8 cellular contexts compared by ENCODE assay signal in the genomic region with DNA sequence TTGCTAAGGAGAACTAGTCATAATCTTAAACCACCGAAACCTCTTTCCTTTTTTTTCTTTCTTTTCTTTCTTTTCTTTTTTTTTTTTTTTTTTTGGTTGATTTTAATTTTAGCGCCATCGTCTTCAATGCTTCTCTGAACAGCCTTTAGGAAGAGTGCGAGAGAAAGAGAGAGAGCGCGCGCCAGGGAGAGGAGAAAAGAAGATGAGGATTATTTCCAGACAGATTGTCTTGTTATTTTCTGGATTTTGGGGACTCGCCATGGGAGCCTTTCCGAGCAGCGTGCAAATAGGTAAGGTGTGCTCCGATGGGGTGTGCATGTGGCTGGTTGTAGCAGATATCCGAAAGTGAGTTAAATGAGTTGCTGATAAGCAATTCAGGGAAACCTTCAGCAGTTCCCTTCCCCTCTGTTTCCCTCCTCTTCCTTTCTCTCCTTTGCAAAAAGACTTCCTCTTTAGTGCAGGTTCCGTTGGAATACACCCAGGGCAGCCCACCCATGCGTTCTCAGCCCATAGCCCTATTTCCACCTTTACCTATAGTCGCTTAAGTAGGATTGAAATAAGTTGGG. TPM values are rescaled to one million over a fixed set of nuclear protein-coding genes. Genes with fewer than 3 reads are reported as not detected.
DNase-seq lines count a peak whose midpoint lies in the region; ATAC-seq, FAIRE-seq and TF ChIP-seq lines count a peak whose summit lies in the region.

No MANE protein-coding gene starts in this region.

- no peaks in the 10 kb centered on the region for H4K20me1 ChIP-seq in GM23248 (ENCODE audit: insufficient read depth)

- H3K36me3 Mint-ChIP-seq in T-cell (no peaks in the 10 kb centered on the region), progenitor cell of endocrine pancreas (ENCODE audit: insufficient read depth) (no peaks in the 10 kb centered on the region)

- no peak for TF ChIP-seq CTCF in fibroblast of villous mesenchyme (IDR thresholded peaks at IDR 0.05; ENCODE audit: insufficient read depth, low read depth, low read length)
- no peak for TF ChIP-seq CTCF in progenitor cell of endocrine pancreas (IDR thresholded peaks at IDR 0.05; ENCODE audit: unreplicated experiment)

- no peaks in the 10 kb centered on the region for H3K79me2 ChIP-seq in GM23248 (ENCODE audit: insufficient read depth)

- H3K27ac ChIP-seq in GM23248 = no peak overlapping the region

- H3K4me3 ChIP-seq in GM23248 (peak overlapping the region; percentile 60), fibroblast of villous mesenchyme (ENCODE audit: low read depth, low read length) (peak overlapping the region; percentile 49)

- no peaks in the 10 kb centered on the region for H3K9me3 ChIP-seq in GM23248 (ENCODE audit: low read depth)

- no peaks in the 10 kb centered on the region for H3K9me2 ChIP-seq in GM23248 (ENCODE audit: insufficient read depth)

- peaks cover 5% of the 10 kb centered on the region; the same call in 1 of the 2 replicates for H3K4me1 ChIP-seq in GM23248 (ENCODE audit: insufficient read depth)

- H3K36me3 ChIP-seq in GM23248 (ENCODE audit: low read depth) = no peaks in the 10 kb centered on the region

- H3K4me3 Mint-ChIP-seq in T-cell = peak overlapping the region in 2 of 3 donors; percentile 55
- H3K4me3 Mint-ChIP-seq in progenitor cell of endocrine pancreas (ENCODE audit: low read depth) = peak overlapping the region; percentile 73

- H3K4me2 ChIP-seq in GM23248 (ENCODE audit: unreplicated experiment) = peak overlapping the region; percentile 65

- H3F3A ChIP-seq in GM23248 (ENCODE audit: insufficient read depth) = no peaks in the 10 kb centered on the region

- H3K9me3 Mint-ChIP-seq in T-cell (peaks cover 0 to 2% (median 0%) of the 10 kb centered on the region in 3 donors), progenitor cell of endocrine pancreas (ENCODE audit: low read depth) (no peaks in the 10 kb centered on the region)

- CTCF ChIA-PET in T-cell (lab: Charles Lee) = no interaction called here

- POLR2A ChIA-PET in T-cell (lab: Charles Lee) = no interaction called here

- DNase-seq in GM23248 = no peak
- no peak for DNase-seq in T-cell
- no peak for DNase-seq in fibroblast of villous mesenchyme (ENCODE audit: low read depth)
- DNase-seq in progenitor cell of endocrine pancreas (ENCODE audit: low spot score, unreplicated experiment) = no peak
- DNase-seq in effector CD8-positive, alpha-beta T cell (lab: John Stamatoyannopoulos, UW) = no peak
- no peak for DNase-seq in RCC 7860 (ENCODE audit: low spot score)

- H3K27me3 ChIP-seq in GM23248 (replicated peaks; ENCODE audit: insufficient read depth) = peaks cover 56% of the 10 kb centered on the region

- 4 to 5% methylated on average over 15 of the region's 15 CpGs for WGBS in GM23248 (ENCODE audit: low coverage in 1 of 2, low lambda C conversion rate in 2 of 2, missing lambda C conversion rate in 2 of 2), 2 experiments

- no peak for ATAC-seq in T-cell (replicated peaks in 1 of 4)
- no peak for ATAC-seq in esophagus mucosa
- ATAC-seq in HG02798 (IDR thresholded peaks at IDR 0.05; ENCODE audit: poor library complexity, unreplicated experiment) = no peak

- H3K27ac Mint-ChIP-seq in T-cell = no peak overlapping the region
- no peak overlapping the region for H3K27ac Mint-ChIP-seq in progenitor cell of endocrine pancreas

- peak overlapping the region; percentile 77 for H2AFZ ChIP-seq in GM23248

- H3K27me3 Mint-ChIP-seq in T-cell (peaks cover 40 to 43% of the 10 kb centered on the region in 2 donors), progenitor cell of endocrine pancreas (peaks cover 61% of the 10 kb centered on the region)

- in situ Hi-C loops in GM23248 (cut with MboI) = no loop called here

- H3K9ac ChIP-seq in GM23248 = no peak overlapping the region

- H3K4me1 Mint-ChIP-seq in T-cell (peaks cover 11 to 26% (median 24%) of the 10 kb centered on the region in 3 donors), progenitor cell of endocrine pancreas (ENCODE audit: low read depth) (peaks cover 18% of the 10 kb centered on the region)

- no peak for FAIRE-seq in RCC 7860 (lab: Jason Lieb, UNC)

RNA-seq across cellular contexts. Expression of a gene that starts 1.0 kb away (rescaled TPM):
- total RNA-seq in GM23248 (2014; rRNA removed; shearing (Covaris generic)) = not detected in 2 replicates
- not detected in 2 replicates for polyA plus RNA-seq in GM23248 (2016; fragmentation: Nextera tagmentation; extraction: Ambion mirVana)
- under 1 TPM in 1 of 5 donors, not detected in 4; 0.09 TPM for total RNA-seq in T-cell
- 5.2 and 12.2 TPM in 2 replicates for total RNA-seq in fibroblast of villous mesenchyme
- 1.3 and 1.8 TPM in 2 replicates for total RNA-seq in progenitor cell of endocrine pancreas
- total RNA-seq in esophagus mucosa = not detected
